Comparison of ENCODE assay signal across 22 cellular contexts in the genomic region with DNA sequence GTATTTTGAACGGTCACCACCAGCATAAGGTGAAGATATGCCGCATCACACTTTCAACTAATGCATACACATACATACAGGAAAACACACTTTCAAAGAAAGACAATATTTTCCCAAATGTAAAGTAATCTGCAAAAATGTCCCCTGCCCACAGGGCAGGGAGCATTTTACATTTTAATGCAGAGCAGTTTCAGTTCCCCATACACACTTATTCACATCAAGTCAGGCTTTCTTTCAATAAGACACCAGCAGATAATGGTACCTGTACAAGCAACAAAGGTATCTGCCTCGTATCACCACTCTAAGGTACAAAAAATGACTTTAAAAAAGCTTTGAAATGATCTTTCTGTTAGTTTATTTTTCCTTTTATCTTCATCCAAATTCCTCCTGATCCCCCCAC.
DNase-seq lines count a peak whose midpoint lies in the region; ATAC-seq and TF ChIP-seq lines count a peak whose summit lies in the region.
"Had no signal": no experiment of that assay in that cellular context is flagged by ENCODE, and none has a peak within 500 bp of the region (broad histone marks: within the 10 kb centered on the region; RNA-seq: fewer than 3 reads in every experiment).

No MANE protein-coding gene starts in this region.

- CTCF ChIA-PET in RWPE1 (lab: Yijun Ruan, JAX), result no interaction called here
- CTCF ChIA-PET in activated CD4-positive, alpha-beta memory T cell treated with anti-CD3 and anti-CD28 coated beads, Interleukin-2, amount 10 ng/mL, durations not matched to agents 7 days and 5 days (lab: Charles Lee), result no interaction called here

- H3K9me3 ChIP-seq in esophagus squamous epithelium, result no peaks in the 10 kb centered on the region
- H3K9me3 ChIP-seq: A549, breast epithelium, neutrophil had no signal

- no peaks in the 10 kb centered on the region for H3K4me1 ChIP-seq in esophagus squamous epithelium
- H3K4me1 ChIP-seq: A549, breast epithelium had no signal

- H3K27ac Mint-ChIP-seq in activated T-helper 2 cell treated with anti-CD3 and anti-CD28 coated beads, Interferon-gamma antibody, Interleukin-2, Interleukin-4, amounts not matched to agents 10 μg/mL and 5 μg/mL and 100 μg/mL, durations not matched to agents 14 hours and 24 hours and 36 hours, result no peak overlapping the region
- no peak overlapping the region for H3K27ac Mint-ChIP-seq in activated CD4-positive, alpha-beta memory T cell treated with anti-CD3 and anti-CD28 coated beads, Interleukin-2, amount 10 ng/mL, durations not matched to agents 7 days and 5 days
- H3K27ac Mint-ChIP-seq: activated naive CD8-positive, alpha-beta T cell treated with anti-CD3 and anti-CD28 coated beads, Interleukin-2, amount 10 ng/mL, durations not matched to agents 7 days and 5 days; activated T-cell treated with anti-CD3 and anti-CD28 coated beads, Interleukin-2, amount 50 U/mL, for 72 hours; CD4-positive, CD25-positive, alpha-beta regulatory T cell; dendritic cell treated with granulocyte-macrophage colony-stimulating factor and Interleukin-4, amounts not matched to agents 40 ng/mL and 50 ng/mL, for 4 days; stimulated activated naive CD8-positive, alpha-beta T cell treated with anti-CD3 and anti-CD28 coated beads, Interleukin-15, amount 100 ng/mL, for 72 hours had no signal

- peak; percentile 66 for ATAC-seq in GM18498 (IDR thresholded peaks at IDR 0.05; ENCODE audit: unreplicated experiment)
- ATAC-seq in GM19328 (IDR thresholded peaks at IDR 0.05; ENCODE audit: unreplicated experiment), result peak; percentile 58
- ATAC-seq in HG02870 (IDR thresholded peaks at IDR 0.05; ENCODE audit: unreplicated experiment), result peak; percentile 61
- peak; percentile 61 for ATAC-seq in HG03565 (IDR thresholded peaks at IDR 0.05; ENCODE audit: unreplicated experiment)
- ATAC-seq: A549; activated T-cell treated with anti-CD3 and anti-CD28 coated beads, Interleukin-2, amount 50 U/mL, for 72 hours; left lobe of liver; stimulated activated naive CD8-positive, alpha-beta T cell treated with anti-CD3 and anti-CD28 coated beads, Interleukin-15, amount 100 ng/mL, for 72 hours had no signal

- no peak overlapping the region for H3K4me3 ChIP-seq in esophagus squamous epithelium
- H3K4me3 ChIP-seq: A549, breast epithelium had no signal

- no peaks in the 10 kb centered on the region for H3K36me3 Mint-ChIP-seq in activated T-helper 2 cell treated with anti-CD3 and anti-CD28 coated beads, Interferon-gamma antibody, Interleukin-2, Interleukin-4, amounts not matched to agents 10 μg/mL and 5 μg/mL and 100 μg/mL, durations not matched to agents 14 hours and 24 hours and 36 hours (ENCODE audit: low read depth)
- H3K36me3 Mint-ChIP-seq in activated CD4-positive, alpha-beta memory T cell treated with anti-CD3 and anti-CD28 coated beads, Interleukin-2, amount 10 ng/mL, durations not matched to agents 7 days and 5 days (ENCODE audit: low read depth), result no peaks in the 10 kb centered on the region
- H3K36me3 Mint-ChIP-seq: activated naive CD8-positive, alpha-beta T cell treated with anti-CD3 and anti-CD28 coated beads, Interleukin-2, amount 10 ng/mL, durations not matched to agents 7 days and 5 days; CD4-positive, CD25-positive, alpha-beta regulatory T cell had no signal

- H3K27ac ChIP-seq in RWPE1 (no peak overlapping the region), esophagus squamous epithelium (no peak overlapping the region)
- H3K27ac ChIP-seq: A549, breast epithelium, neutrophil had no signal

- TF ChIP-seq CTCF in RWPE1 (conservative IDR thresholded peaks at IDR 0.05; ENCODE audit: low read depth) (no peak), esophagus squamous epithelium (IDR thresholded peaks at IDR 0.05) (no peak)

- no peaks in the 10 kb centered on the region for H3K4me1 Mint-ChIP-seq in activated T-helper 2 cell treated with anti-CD3 and anti-CD28 coated beads, Interferon-gamma antibody, Interleukin-2, Interleukin-4, amounts not matched to agents 10 μg/mL and 5 μg/mL and 100 μg/mL, durations not matched to agents 14 hours and 24 hours and 36 hours (ENCODE audit: low read depth)
- no peaks in the 10 kb centered on the region for H3K4me1 Mint-ChIP-seq in activated CD4-positive, alpha-beta memory T cell treated with anti-CD3 and anti-CD28 coated beads, Interleukin-2, amount 10 ng/mL, durations not matched to agents 7 days and 5 days
- H3K4me1 Mint-ChIP-seq: activated naive CD8-positive, alpha-beta T cell treated with anti-CD3 and anti-CD28 coated beads, Interleukin-2, amount 10 ng/mL, durations not matched to agents 7 days and 5 days; CD4-positive, CD25-positive, alpha-beta regulatory T cell; stimulated activated naive CD8-positive, alpha-beta T cell treated with anti-CD3 and anti-CD28 coated beads, Interleukin-15, amount 100 ng/mL, for 72 hours had no signal

- no peaks in the 10 kb centered on the region for H3K27me3 Mint-ChIP-seq in activated T-helper 2 cell treated with anti-CD3 and anti-CD28 coated beads, Interferon-gamma antibody, Interleukin-2, Interleukin-4, amounts not matched to agents 10 μg/mL and 5 μg/mL and 100 μg/mL, durations not matched to agents 14 hours and 24 hours and 36 hours (ENCODE audit: low read depth)
- H3K27me3 Mint-ChIP-seq in activated CD4-positive, alpha-beta memory T cell treated with anti-CD3 and anti-CD28 coated beads, Interleukin-2, amount 10 ng/mL, durations not matched to agents 7 days and 5 days, result no peaks in the 10 kb centered on the region
- H3K27me3 Mint-ChIP-seq: activated naive CD8-positive, alpha-beta T cell treated with anti-CD3 and anti-CD28 coated beads, Interleukin-2, amount 10 ng/mL, durations not matched to agents 7 days and 5 days; CD4-positive, CD25-positive, alpha-beta regulatory T cell; dendritic cell treated with granulocyte-macrophage colony-stimulating factor and Interleukin-4, amounts not matched to agents 40 ng/mL and 50 ng/mL, for 4 days; stimulated activated naive CD8-positive, alpha-beta T cell treated with anti-CD3 and anti-CD28 coated beads, Interleukin-15, amount 100 ng/mL, for 72 hours had no signal

- intact Hi-C loops in activated T-helper 2 cell treated with anti-CD3 and anti-CD28 coated beads, Interferon-gamma antibody, Interleukin-2, Interleukin-4, amounts not matched to agents 10 μg/mL and 5 μg/mL and 100 μg/mL, durations not matched to agents 14 hours and 24 hours and 36 hours (cut with micrococcal nuclease), result no loop called here
- intact Hi-C loops in esophagus squamous epithelium (cut with DNase I), result no loop called here

- 58 to 59% methylated on average over 3 of the region's 3 CpGs for WGBS in esophagus squamous epithelium, 2 donors

- H3K27me3 ChIP-seq in esophagus squamous epithelium, result no peaks in the 10 kb centered on the region
- H3K27me3 ChIP-seq: breast epithelium, neutrophil had no signal

- no peaks in the 10 kb centered on the region for H3K36me3 ChIP-seq in esophagus squamous epithelium
- H3K36me3 ChIP-seq: breast epithelium, neutrophil had no signal

- POLR2A ChIA-PET in RWPE1 (lab: Yijun Ruan, JAX; ENCODE audit: low non-redundant PET), result no interaction called here
- POLR2A ChIA-PET in activated CD4-positive, alpha-beta memory T cell treated with anti-CD3 and anti-CD28 coated beads, Interleukin-2, amount 10 ng/mL, durations not matched to agents 7 days and 5 days (lab: Charles Lee), result no interaction called here

- no peak for DNase-seq in RWPE1 (ENCODE audit: low spot score)
- no peak for DNase-seq in activated T-helper 2 cell treated with anti-CD3 and anti-CD28 coated beads, Interferon-gamma antibody, Interleukin-2, Interleukin-4, amounts not matched to agents 10 μg/mL and 5 μg/mL and 100 μg/mL, durations not matched to agents 14 hours and 24 hours and 36 hours (ENCODE audit: low spot score)
- DNase-seq in esophagus squamous epithelium (lab: John Stamatoyannopoulos, UW), result no peak
- DNase-seq in activated CD4-positive, alpha-beta memory T cell treated with anti-CD3 and anti-CD28 coated beads, Interleukin-2, amount 10 ng/mL, durations not matched to agents 7 days and 5 days, result no peak
- DNase-seq: activated CD4-positive, alpha-beta T cell treated with anti-CD3 and anti-CD28 coated beads, Interleukin-2, amount 50 U/mL, for 48 hours; activated naive CD8-positive, alpha-beta T cell treated with anti-CD3 and anti-CD28 coated beads, Interleukin-2, amount 10 ng/mL, durations not matched to agents 7 days and 5 days; activated T-cell treated with anti-CD3 and anti-CD28 coated beads, Interleukin-2, amount 50 U/mL, for 72 hours; CD4-positive, CD25-positive, alpha-beta regulatory T cell; DMS153; NCI-H1694; NCI-H226; NK-92 treated with Interleukin-12 subunit alpha and Interleukin-12 subunit beta, amount 100 ng/mL, for 24 hours; stimulated activated naive CD8-positive, alpha-beta T cell treated with anti-CD3 and anti-CD28 coated beads, Interleukin-15, amount 100 ng/mL, for 72 hours had no signal

- peaks cover 15% of the 10 kb centered on the region for H3K9me3 Mint-ChIP-seq in activated T-helper 2 cell treated with anti-CD3 and anti-CD28 coated beads, Interferon-gamma antibody, Interleukin-2, Interleukin-4, amounts not matched to agents 10 μg/mL and 5 μg/mL and 100 μg/mL, durations not matched to agents 14 hours and 24 hours and 36 hours
- peaks cover 3% of the 10 kb centered on the region for H3K9me3 Mint-ChIP-seq in activated CD4-positive, alpha-beta memory T cell treated with anti-CD3 and anti-CD28 coated beads, Interleukin-2, amount 10 ng/mL, durations not matched to agents 7 days and 5 days
- H3K9me3 Mint-ChIP-seq: activated naive CD8-positive, alpha-beta T cell treated with anti-CD3 and anti-CD28 coated beads, Interleukin-2, amount 10 ng/mL, durations not matched to agents 7 days and 5 days; dendritic cell treated with granulocyte-macrophage colony-stimulating factor and Interleukin-4, amounts not matched to agents 40 ng/mL and 50 ng/mL, for 4 days had no signal

- TF ChIP-seq POLR2A in esophagus squamous epithelium (IDR thresholded peaks at IDR 0.05), result no peak

- no peak overlapping the region for H3K4me3 Mint-ChIP-seq in activated T-helper 2 cell treated with anti-CD3 and anti-CD28 coated beads, Interferon-gamma antibody, Interleukin-2, Interleukin-4, amounts not matched to agents 10 μg/mL and 5 μg/mL and 100 μg/mL, durations not matched to agents 14 hours and 24 hours and 36 hours (ENCODE audit: low read depth)
- no peak overlapping the region for H3K4me3 Mint-ChIP-seq in activated CD4-positive, alpha-beta memory T cell treated with anti-CD3 and anti-CD28 coated beads, Interleukin-2, amount 10 ng/mL, durations not matched to agents 7 days and 5 days
- H3K4me3 Mint-ChIP-seq: activated naive CD8-positive, alpha-beta T cell treated with anti-CD3 and anti-CD28 coated beads, Interleukin-2, amount 10 ng/mL, durations not matched to agents 7 days and 5 days; activated T-cell treated with anti-CD3 and anti-CD28 coated beads, Interleukin-2, amount 50 U/mL, for 72 hours; CD4-positive, CD25-positive, alpha-beta regulatory T cell; dendritic cell treated with granulocyte-macrophage colony-stimulating factor and Interleukin-4, amounts not matched to agents 40 ng/mL and 50 ng/mL, for 4 days; stimulated activated naive CD8-positive, alpha-beta T cell treated with anti-CD3 and anti-CD28 coated beads, Interleukin-15, amount 100 ng/mL, for 72 hours had no signal
